In the genomic region with DNA sequence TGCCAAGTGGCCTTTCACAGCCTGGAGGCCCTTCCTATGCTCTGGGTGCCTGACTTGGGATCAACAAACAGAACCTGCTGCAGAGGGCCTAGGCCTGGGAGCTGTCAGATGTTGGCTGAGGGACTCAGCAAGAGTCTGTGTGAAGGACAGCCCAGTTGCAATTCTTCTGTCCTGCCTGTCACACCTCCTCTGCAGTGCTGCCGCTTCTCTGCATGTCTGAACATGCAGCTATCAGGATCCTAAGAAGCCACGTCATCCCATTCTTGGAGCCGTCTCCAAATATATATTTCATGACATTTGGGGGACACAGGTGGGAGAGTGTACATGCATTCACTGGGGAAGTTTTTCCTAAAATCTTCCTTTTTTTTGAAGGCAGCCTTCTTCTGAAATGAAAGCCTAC, we compare ENCODE assay signal across 17 cellular contexts. TPM values are rescaled to one million over a fixed set of nuclear protein-coding genes. Genes with fewer than 3 reads are reported as not detected.
DNase-seq lines count a peak whose midpoint lies in the region; ATAC-seq and TF ChIP-seq lines count a peak whose summit lies in the region.
"Had no signal": no experiment of that assay in that cellular context is flagged by ENCODE, and none has a peak within 500 bp of the region (broad histone marks: within the 10 kb centered on the region; RNA-seq: fewer than 3 reads in every experiment).

No MANE protein-coding gene starts in this region.

- H3K4me1 Mint-ChIP-seq in activated naive CD8-positive, alpha-beta T cell treated with anti-CD3 and anti-CD28 coated beads, Interleukin-2, amount 10 ng/mL, durations not matched to agents 7 days and 5 days, result peaks cover 33% of the 10 kb centered on the region
- H3K4me1 Mint-ChIP-seq in activated naive CD8-positive, alpha-beta T cell treated with anti-CD3 and anti-CD28 coated beads for 36 hours, result peaks cover 13% of the 10 kb centered on the region
- H3K4me1 Mint-ChIP-seq in type B pancreatic cell (ENCODE audit: unreplicated experiment), result peaks cover 7% of the 10 kb centered on the region

- H3K36me3 Mint-ChIP-seq in activated naive CD8-positive, alpha-beta T cell treated with anti-CD3 and anti-CD28 coated beads, Interleukin-2, amount 10 ng/mL, durations not matched to agents 7 days and 5 days, result no peaks in the 10 kb centered on the region
- H3K36me3 Mint-ChIP-seq in activated naive CD8-positive, alpha-beta T cell treated with anti-CD3 and anti-CD28 coated beads for 36 hours, result no peaks in the 10 kb centered on the region
- H3K36me3 Mint-ChIP-seq in type B pancreatic cell, result no peaks in the 10 kb centered on the region

- no peak overlapping the region for H3K4me3 ChIP-seq in epithelial cell of esophagus (ENCODE audit: low read length)
- no peak overlapping the region for H3K4me3 ChIP-seq in lower leg skin (ENCODE audit: low read depth, poor library complexity, severe bottlenecking)
- H3K4me3 ChIP-seq: MG63 had no signal

- in situ Hi-C loops in KBM-7 (cut with MboI; ENCODE audit: low pct_unique_long_range_greater_than_20kb, low sequenced_read_pairs), result no loop called here

- intact Hi-C loops in lower leg skin (cut with DNase I; ENCODE audit: low total_unique reads), result no loop called here

- no peak for ATAC-seq in activated naive CD8-positive, alpha-beta T cell treated with anti-CD3 and anti-CD28 coated beads, Interleukin-2, amount 10 ng/mL, durations not matched to agents 7 days and 5 days (ENCODE audit: low read depth)
- no peak for ATAC-seq in HG02571 (IDR thresholded peaks at IDR 0.05; ENCODE audit: unreplicated experiment)

- no peak for TF ChIP-seq POLR2A in lower leg skin (IDR thresholded peaks at IDR 0.05)

- no peak overlapping the region for H3K4me3 Mint-ChIP-seq in activated naive CD8-positive, alpha-beta T cell treated with anti-CD3 and anti-CD28 coated beads, Interleukin-2, amount 10 ng/mL, durations not matched to agents 7 days and 5 days
- no peak overlapping the region for H3K4me3 Mint-ChIP-seq in activated naive CD8-positive, alpha-beta T cell treated with anti-CD3 and anti-CD28 coated beads for 36 hours
- H3K4me3 Mint-ChIP-seq in type B pancreatic cell, result no peak overlapping the region

- DNase-seq in activated naive CD8-positive, alpha-beta T cell treated with anti-CD3 and anti-CD28 coated beads, Interleukin-2, amount 10 ng/mL, durations not matched to agents 7 days and 5 days, result no peak
- no peak for DNase-seq in activated naive CD8-positive, alpha-beta T cell treated with anti-CD3 and anti-CD28 coated beads for 36 hours
- peak; percentile 19 for DNase-seq in KBM-7
- DNase-seq in epithelial cell of esophagus (ENCODE audit: low read depth), result peak; percentile 82
- DNase-seq in type B pancreatic cell (ENCODE audit: extremely low spot score, unreplicated experiment), result no peak
- no peak for DNase-seq in lower leg skin (ENCODE audit: low spot score in 2 of 2)
- DNase-seq: Karpas-422, MG63, NCI-H1092 treated with DMSO at 0.1 percent for 48 hours, NCI-H146, NCI-H2029 treated with DMSO at 0.1 percent for 48 hours, NCI-H446 treated with DMSO at 0.1 percent for 48 hours, NCI-H69, SHP77 had no signal

- H3K27me3 Mint-ChIP-seq in activated naive CD8-positive, alpha-beta T cell treated with anti-CD3 and anti-CD28 coated beads, Interleukin-2, amount 10 ng/mL, durations not matched to agents 7 days and 5 days, result no peaks in the 10 kb centered on the region
- H3K27me3 Mint-ChIP-seq in activated naive CD8-positive, alpha-beta T cell treated with anti-CD3 and anti-CD28 coated beads for 36 hours, result no peaks in the 10 kb centered on the region
- H3K27me3 Mint-ChIP-seq in type B pancreatic cell, result no peaks in the 10 kb centered on the region

- WGBS in lower leg skin, 2 donors, result 54 to 60% methylated on average over 3 of the region's 3 CpGs

- H3K9me3 Mint-ChIP-seq in activated naive CD8-positive, alpha-beta T cell treated with anti-CD3 and anti-CD28 coated beads, Interleukin-2, amount 10 ng/mL, durations not matched to agents 7 days and 5 days, result no peaks in the 10 kb centered on the region
- H3K9me3 Mint-ChIP-seq in activated naive CD8-positive, alpha-beta T cell treated with anti-CD3 and anti-CD28 coated beads for 36 hours, result no peaks in the 10 kb centered on the region
- no peaks in the 10 kb centered on the region for H3K9me3 Mint-ChIP-seq in type B pancreatic cell

- H3K27ac Mint-ChIP-seq in activated naive CD8-positive, alpha-beta T cell treated with anti-CD3 and anti-CD28 coated beads, Interleukin-2, amount 10 ng/mL, durations not matched to agents 7 days and 5 days, result peak overlapping the region; percentile 78
- no peak overlapping the region for H3K27ac Mint-ChIP-seq in activated naive CD8-positive, alpha-beta T cell treated with anti-CD3 and anti-CD28 coated beads for 36 hours
- H3K27ac Mint-ChIP-seq in type B pancreatic cell, result peak overlapping the region; percentile 43

- TF ChIP-seq CTCF in epithelial cell of esophagus (IDR thresholded peaks at IDR 0.05; ENCODE audit: insufficient read depth, low read depth, low read length, missing control alignments), result no peak
- no peak for TF ChIP-seq CTCF in type B pancreatic cell (conservative IDR thresholded peaks at IDR 0.05)
- TF ChIP-seq CTCF in lower leg skin (IDR thresholded peaks at IDR 0.05), result no peak

- POLR2A ChIA-PET in activated naive CD8-positive, alpha-beta T cell treated with anti-CD3 and anti-CD28 coated beads, Interleukin-2, amount 10 ng/mL, durations not matched to agents 7 days and 5 days (lab: Charles Lee), result interaction anchor here (1.4 kb wide), 1 partner anchor 36 kb away, joined by 3 read pairs; no protein-coding TSS in a partner anchor

RNA-seq across cellular contexts. Expression of gene FCAMR, which starts 8.6 kb away (rescaled TPM):
- total RNA-seq in activated naive CD8-positive, alpha-beta T cell treated with anti-CD3 and anti-CD28 coated beads, Interleukin-2, amount 10 ng/mL, durations not matched to agents 7 days and 5 days, result under 1 TPM in 1 of 2 experiments, not detected in 1; 0.22 TPM
- total RNA-seq in activated naive CD8-positive, alpha-beta T cell treated with anti-CD3 and anti-CD28 coated beads for 36 hours, result not detected
- total RNA-seq in type B pancreatic cell (ENCODE audit: low replicate concordance) (not detected in 2 replicates), lower leg skin (not detected)
- total RNA-seq: H4, OCI-LY7 had no signal

RNA-seq across cellular contexts. Expression of gene PIGR, which starts 15.4 kb away (rescaled TPM):
- total RNA-seq in activated naive CD8-positive, alpha-beta T cell treated with anti-CD3 and anti-CD28 coated beads, Interleukin-2, amount 10 ng/mL, durations not matched to agents 7 days and 5 days, result not detected
- under 1 TPM; 0.08 to 0.10 TPM for total RNA-seq in activated naive CD8-positive, alpha-beta T cell treated with anti-CD3 and anti-CD28 coated beads for 36 hours
- total RNA-seq in type B pancreatic cell (ENCODE audit: low replicate concordance) (16.9 and 30.1 TPM in 2 replicates), lower leg skin (1 to 10 TPM in 2 of 4 donors, under 1 TPM in 1, not detected in 1; 0.55 to 4.7 (median 2.0) TPM)
- total RNA-seq: H4 had no signal

RNA-seq across cellular contexts. Expression of gene FCMR, which starts 39.9 kb away (rescaled TPM):
- 100 to 1,000 TPM; 145 to 159 TPM for total RNA-seq in activated naive CD8-positive, alpha-beta T cell treated with anti-CD3 and anti-CD28 coated beads, Interleukin-2, amount 10 ng/mL, durations not matched to agents 7 days and 5 days
- 10 to 100 TPM; 42.9 to 45.5 TPM for total RNA-seq in activated naive CD8-positive, alpha-beta T cell treated with anti-CD3 and anti-CD28 coated beads for 36 hours
- total RNA-seq in type B pancreatic cell (ENCODE audit: low replicate concordance), result 0.58 and 0.81 TPM in 2 replicates
- total RNA-seq in lower leg skin, result 1 to 10 TPM in 2 of 4 donors, under 1 TPM in 1, not detected in 1; 0.34 to 1.4 (median 1.3) TPM

Comparison
In these comparisons a context has a peak if more than half of its experiments do, and no peak if none do; other contexts are left out.
1. DNase-seq: peak in KBM-7 (single experiment) and epithelial cell of esophagus (single experiment); none in activated naive CD8-positive, alpha-beta T cell treated with anti-CD3 and anti-CD28 coated beads, Interleukin-2, amount 10 ng/mL, durations not matched to agents 7 days and 5 days (single experiment), activated naive CD8-positive, alpha-beta T cell treated with anti-CD3 and anti-CD28 coated beads for 36 hours (single experiment), type B pancreatic cell (single experiment) and lower leg skin (0 of 2).
2. RNA of gene FCMR, which starts 39.9 kb away (total RNA-seq): 145 to 159 TPM in activated naive CD8-positive, alpha-beta T cell treated with anti-CD3 and anti-CD28 coated beads, Interleukin-2, amount 10 ng/mL, durations not matched to agents 7 days and 5 days and 42.9 to 45.5 TPM in activated naive CD8-positive, alpha-beta T cell treated with anti-CD3 and anti-CD28 coated beads for 36 hours; 0.34 to 1.4 TPM in lower leg skin and 0.58 to 0.81 TPM in type B pancreatic cell; every median in the first group is over 10 times any median in the second.